Comparison of ENCODE assay signal across 1 cellular context in the genomic region with DNA sequence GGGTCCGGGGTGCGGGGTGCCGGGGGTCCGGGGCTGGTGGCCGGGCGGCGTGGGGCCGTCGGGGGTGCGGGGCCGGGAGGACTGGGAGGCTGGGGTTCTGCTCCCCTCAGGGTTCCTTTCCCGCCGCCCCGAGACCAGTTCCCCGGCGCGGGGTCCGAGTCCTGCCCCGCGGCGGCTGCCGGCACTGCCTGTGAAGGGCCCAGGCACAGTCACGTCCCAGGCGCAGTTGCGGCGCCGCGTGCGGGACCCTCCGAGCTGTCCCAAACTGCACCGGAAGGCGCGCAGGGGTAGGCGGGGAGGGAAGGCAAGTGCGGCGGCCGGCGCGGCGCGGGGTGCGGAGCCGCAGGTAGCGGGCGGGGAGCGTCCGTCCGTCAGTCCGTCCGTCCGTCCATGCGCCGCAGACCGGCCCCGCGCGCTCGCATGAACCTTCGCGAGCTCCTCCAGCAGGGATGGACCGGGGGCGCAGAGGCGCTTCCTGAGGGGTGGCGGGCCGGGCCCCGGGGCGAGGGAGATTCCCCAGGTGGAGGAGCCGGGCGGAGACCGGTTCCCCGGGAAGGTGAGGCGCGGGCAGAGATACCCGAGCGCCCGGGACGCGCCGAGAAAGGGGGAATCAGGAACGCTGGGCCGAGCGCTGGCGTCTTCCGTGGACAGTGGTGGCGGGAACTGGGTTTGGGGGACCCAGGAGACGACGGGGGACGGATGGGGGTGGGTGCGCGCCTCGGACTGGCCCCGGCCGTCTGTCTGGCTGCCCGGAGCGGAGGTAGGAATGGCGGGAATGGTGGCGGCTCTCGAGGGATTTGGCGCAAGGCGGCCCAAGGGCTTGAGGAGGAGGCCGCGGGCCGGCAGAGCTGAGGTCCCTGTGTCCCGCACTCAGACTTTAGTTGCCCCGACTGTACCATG.
TF ChIP-seq lines count a peak whose summit lies in the region.

No MANE protein-coding gene starts in this region.

TF ChIP-seq in HepG2, 621 proteins besides CTCF, POLR2A, EP300 and RAD21 (continued from another document and continues in another):
- TF ChIP-seq ZNF83 (CRISPR knock-in tag; IDR thresholded peaks at IDR 0.05; ENCODE audit: borderline replicate concordance) (0 out of 2 replicates have a peak, but pooled peaks have one; percentile 17), HNRNPK (IDR thresholded peaks at IDR 0.05; ENCODE audit: low read depth, low read length, poor library complexity, severe bottlenecking) (peak; percentile 9), ZSCAN20 (CRISPR knock-in tag; IDR thresholded peaks at IDR 0.05; ENCODE audit: borderline replicate concordance) (no peak), ZNF326 (CRISPR knock-in tag; IDR thresholded peaks at IDR 0.05; ENCODE audit: borderline replicate concordance) (no peak), ZFY (CRISPR knock-in tag; IDR thresholded peaks at IDR 0.05) (no peak; the same call in 1 of the 2 replicates), ZNF674 (CRISPR knock-in tag; IDR thresholded peaks at IDR 0.05; ENCODE audit: low read depth) (no peak), GABPB1 (CRISPR knock-in tag; IDR thresholded peaks at IDR 0.05) (peak; percentile 66; the same call in 1 of the 2 replicates), ZNF788 (CRISPR knock-in tag; IDR thresholded peaks at IDR 0.05; ENCODE audit: borderline replicate concordance) (peak; percentile 56; the same call in 1 of the 2 replicates), CHD4 (IDR thresholded peaks at IDR 0.05; ENCODE audit: borderline replicate concordance, low read length) (no peak), ZNF354B (CRISPR knock-in tag; IDR thresholded peaks at IDR 0.05) (no peak), GPN1 (CRISPR knock-in tag; IDR thresholded peaks at IDR 0.05; ENCODE audit: borderline replicate concordance) (no peak), MEIS2 (CRISPR knock-in tag; IDR thresholded peaks at IDR 0.05) (no peak), ZFP82 (CRISPR knock-in tag; IDR thresholded peaks at IDR 0.05; ENCODE audit: borderline replicate concordance) (peak; percentile 24; the same call in 1 of the 2 replicates), HCFC1 (IDR thresholded peaks at IDR 0.05; ENCODE audit: low read depth, low read length) (no peak), ZNF724P (CRISPR knock-in tag; IDR thresholded peaks at IDR 0.05; ENCODE audit: borderline replicate concordance) (peak; percentile 11; the same call in 1 of the 2 replicates), ZNF562 (CRISPR knock-in tag; IDR thresholded peaks at IDR 0.05; ENCODE audit: borderline replicate concordance) (no peak), ZBTB7B (CRISPR knock-in tag; IDR thresholded peaks at IDR 0.05) (no peak), ZNF652 (CRISPR knock-in tag; IDR thresholded peaks at IDR 0.05; ENCODE audit: borderline replicate concordance, low read depth) (no peak)
- TF ChIP-seq, protein P1, sequence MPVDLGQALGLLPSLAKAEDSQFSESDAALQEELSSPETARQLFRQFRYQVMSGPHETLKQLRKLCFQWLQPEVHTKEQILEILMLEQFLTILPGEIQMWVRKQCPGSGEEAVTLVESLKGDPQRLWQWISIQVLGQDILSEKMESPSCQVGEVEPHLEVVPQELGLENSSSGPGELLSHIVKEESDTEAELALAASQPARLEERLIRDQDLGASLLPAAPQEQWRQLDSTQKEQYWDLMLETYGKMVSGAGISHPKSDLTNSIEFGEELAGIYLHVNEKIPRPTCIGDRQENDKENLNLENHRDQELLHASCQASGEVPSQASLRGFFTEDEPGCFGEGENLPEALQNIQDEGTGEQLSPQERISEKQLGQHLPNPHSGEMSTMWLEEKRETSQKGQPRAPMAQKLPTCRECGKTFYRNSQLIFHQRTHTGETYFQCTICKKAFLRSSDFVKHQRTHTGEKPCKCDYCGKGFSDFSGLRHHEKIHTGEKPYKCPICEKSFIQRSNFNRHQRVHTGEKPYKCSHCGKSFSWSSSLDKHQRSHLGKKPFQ (CRISPR knock-in tag; IDR thresholded peaks at IDR 0.05; ENCODE audit: insufficient replicate concordance): no peak
- TF ChIP-seq, protein P2, sequence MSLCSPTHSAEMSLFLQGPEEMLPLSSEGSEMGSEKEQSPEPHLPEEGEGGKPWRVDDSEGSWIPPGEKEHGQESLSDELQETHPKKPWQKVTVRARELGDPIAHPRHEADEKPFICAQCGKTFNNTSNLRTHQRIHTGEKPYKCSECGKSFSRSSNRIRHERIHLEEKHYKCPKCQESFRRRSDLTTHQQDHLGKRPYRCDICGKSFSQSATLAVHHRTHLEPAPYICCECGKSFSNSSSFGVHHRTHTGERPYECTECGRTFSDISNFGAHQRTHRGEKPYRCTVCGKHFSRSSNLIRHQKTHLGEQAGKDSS (CRISPR knock-in tag; IDR thresholded peaks at IDR 0.05; ENCODE audit: borderline replicate concordance, low read depth): no peak
- TF ChIP-seq, protein P3, sequence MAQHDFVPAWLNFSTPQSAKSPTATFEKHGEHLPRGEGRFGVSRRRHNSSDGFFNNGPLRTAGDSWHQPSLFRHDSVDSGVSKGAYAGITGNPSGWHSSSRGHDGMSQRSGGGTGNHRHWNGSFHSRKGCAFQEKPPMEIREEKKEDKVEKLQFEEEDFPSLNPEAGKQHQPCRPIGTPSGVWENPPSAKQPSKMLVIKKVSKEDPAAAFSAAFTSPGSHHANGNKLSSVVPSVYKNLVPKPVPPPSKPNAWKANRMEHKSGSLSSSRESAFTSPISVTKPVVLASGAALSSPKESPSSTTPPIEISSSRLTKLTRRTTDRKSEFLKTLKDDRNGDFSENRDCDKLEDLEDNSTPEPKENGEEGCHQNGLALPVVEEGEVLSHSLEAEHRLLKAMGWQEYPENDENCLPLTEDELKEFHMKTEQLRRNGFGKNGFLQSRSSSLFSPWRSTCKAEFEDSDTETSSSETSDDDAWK (CRISPR knock-in tag; IDR thresholded peaks at IDR 0.05): no peak
- TF ChIP-seq, protein P4, sequence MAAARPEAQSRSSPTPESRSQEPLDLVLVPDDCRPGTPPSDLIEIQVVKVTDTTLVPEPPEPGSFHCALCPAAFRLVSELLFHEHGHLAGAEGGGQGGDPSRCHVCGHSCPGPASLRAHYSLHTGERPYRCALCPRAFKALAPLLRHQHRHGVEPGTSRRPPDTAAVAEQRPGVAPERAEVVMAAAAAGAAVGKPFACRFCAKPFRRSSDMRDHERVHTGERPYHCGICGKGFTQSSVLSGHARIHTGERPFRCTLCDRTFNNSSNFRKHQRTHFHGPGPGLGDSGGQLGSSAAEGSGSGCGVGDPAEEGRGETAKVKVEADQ (CRISPR knock-in tag; IDR thresholded peaks at IDR 0.05; ENCODE audit: borderline replicate concordance): peak; percentile 49; the same call in 1 of the 2 replicates
- TF ChIP-seq, protein P5, sequence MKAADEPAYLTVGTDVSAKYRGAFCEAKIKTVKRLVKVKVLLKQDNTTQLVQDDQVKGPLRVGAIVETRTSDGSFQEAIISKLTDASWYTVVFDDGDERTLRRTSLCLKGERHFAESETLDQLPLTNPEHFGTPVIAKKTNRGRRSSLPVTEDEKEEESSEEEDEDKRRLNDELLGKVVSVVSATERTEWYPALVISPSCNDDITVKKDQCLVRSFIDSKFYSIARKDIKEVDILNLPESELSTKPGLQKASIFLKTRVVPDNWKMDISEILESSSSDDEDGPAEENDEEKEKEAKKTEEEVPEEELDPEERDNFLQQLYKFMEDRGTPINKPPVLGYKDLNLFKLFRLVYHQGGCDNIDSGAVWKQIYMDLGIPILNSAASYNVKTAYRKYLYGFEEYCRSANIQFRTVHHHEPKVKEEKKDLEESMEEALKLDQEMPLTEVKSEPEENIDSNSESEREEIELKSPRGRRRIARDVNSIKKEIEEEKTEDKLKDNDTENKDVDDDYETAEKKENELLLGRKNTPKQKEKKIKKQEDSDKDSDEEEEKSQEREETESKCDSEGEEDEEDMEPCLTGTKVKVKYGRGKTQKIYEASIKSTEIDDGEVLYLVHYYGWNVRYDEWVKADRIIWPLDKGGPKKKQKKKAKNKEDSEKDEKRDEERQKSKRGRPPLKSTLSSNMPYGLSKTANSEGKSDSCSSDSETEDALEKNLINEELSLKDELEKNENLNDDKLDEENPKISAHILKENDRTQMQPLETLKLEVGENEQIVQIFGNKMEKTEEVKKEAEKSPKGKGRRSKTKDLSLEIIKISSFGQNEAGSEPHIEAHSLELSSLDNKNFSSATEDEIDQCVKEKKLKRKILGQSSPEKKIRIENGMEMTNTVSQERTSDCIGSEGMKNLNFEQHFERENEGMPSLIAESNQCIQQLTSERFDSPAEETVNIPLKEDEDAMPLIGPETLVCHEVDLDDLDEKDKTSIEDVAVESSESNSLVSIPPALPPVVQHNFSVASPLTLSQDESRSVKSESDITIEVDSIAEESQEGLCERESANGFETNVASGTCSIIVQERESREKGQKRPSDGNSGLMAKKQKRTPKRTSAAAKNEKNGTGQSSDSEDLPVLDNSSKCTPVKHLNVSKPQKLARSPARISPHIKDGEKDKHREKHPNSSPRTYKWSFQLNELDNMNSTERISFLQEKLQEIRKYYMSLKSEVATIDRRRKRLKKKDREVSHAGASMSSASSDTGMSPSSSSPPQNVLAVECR (CRISPR knock-in tag; IDR thresholded peaks at IDR 0.05; ENCODE audit: borderline replicate concordance): peak; percentile 46; the same call in 1 of the 2 replicates
- TF ChIP-seq, protein P6, sequence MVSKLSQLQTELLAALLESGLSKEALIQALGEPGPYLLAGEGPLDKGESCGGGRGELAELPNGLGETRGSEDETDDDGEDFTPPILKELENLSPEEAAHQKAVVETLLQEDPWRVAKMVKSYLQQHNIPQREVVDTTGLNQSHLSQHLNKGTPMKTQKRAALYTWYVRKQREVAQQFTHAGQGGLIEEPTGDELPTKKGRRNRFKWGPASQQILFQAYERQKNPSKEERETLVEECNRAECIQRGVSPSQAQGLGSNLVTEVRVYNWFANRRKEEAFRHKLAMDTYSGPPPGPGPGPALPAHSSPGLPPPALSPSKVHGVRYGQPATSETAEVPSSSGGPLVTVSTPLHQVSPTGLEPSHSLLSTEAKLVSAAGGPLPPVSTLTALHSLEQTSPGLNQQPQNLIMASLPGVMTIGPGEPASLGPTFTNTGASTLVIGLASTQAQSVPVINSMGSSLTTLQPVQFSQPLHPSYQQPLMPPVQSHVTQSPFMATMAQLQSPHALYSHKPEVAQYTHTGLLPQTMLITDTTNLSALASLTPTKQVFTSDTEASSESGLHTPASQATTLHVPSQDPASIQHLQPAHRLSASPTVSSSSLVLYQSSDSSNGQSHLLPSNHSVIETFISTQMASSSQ (IDR thresholded peaks at IDR 0.05; ENCODE audit: low read depth): no peak
- TF ChIP-seq, protein P6 (CRISPR knock-in tag; IDR thresholded peaks at IDR 0.05; ENCODE audit: borderline replicate concordance): no peak
- TF ChIP-seq, protein P7, sequence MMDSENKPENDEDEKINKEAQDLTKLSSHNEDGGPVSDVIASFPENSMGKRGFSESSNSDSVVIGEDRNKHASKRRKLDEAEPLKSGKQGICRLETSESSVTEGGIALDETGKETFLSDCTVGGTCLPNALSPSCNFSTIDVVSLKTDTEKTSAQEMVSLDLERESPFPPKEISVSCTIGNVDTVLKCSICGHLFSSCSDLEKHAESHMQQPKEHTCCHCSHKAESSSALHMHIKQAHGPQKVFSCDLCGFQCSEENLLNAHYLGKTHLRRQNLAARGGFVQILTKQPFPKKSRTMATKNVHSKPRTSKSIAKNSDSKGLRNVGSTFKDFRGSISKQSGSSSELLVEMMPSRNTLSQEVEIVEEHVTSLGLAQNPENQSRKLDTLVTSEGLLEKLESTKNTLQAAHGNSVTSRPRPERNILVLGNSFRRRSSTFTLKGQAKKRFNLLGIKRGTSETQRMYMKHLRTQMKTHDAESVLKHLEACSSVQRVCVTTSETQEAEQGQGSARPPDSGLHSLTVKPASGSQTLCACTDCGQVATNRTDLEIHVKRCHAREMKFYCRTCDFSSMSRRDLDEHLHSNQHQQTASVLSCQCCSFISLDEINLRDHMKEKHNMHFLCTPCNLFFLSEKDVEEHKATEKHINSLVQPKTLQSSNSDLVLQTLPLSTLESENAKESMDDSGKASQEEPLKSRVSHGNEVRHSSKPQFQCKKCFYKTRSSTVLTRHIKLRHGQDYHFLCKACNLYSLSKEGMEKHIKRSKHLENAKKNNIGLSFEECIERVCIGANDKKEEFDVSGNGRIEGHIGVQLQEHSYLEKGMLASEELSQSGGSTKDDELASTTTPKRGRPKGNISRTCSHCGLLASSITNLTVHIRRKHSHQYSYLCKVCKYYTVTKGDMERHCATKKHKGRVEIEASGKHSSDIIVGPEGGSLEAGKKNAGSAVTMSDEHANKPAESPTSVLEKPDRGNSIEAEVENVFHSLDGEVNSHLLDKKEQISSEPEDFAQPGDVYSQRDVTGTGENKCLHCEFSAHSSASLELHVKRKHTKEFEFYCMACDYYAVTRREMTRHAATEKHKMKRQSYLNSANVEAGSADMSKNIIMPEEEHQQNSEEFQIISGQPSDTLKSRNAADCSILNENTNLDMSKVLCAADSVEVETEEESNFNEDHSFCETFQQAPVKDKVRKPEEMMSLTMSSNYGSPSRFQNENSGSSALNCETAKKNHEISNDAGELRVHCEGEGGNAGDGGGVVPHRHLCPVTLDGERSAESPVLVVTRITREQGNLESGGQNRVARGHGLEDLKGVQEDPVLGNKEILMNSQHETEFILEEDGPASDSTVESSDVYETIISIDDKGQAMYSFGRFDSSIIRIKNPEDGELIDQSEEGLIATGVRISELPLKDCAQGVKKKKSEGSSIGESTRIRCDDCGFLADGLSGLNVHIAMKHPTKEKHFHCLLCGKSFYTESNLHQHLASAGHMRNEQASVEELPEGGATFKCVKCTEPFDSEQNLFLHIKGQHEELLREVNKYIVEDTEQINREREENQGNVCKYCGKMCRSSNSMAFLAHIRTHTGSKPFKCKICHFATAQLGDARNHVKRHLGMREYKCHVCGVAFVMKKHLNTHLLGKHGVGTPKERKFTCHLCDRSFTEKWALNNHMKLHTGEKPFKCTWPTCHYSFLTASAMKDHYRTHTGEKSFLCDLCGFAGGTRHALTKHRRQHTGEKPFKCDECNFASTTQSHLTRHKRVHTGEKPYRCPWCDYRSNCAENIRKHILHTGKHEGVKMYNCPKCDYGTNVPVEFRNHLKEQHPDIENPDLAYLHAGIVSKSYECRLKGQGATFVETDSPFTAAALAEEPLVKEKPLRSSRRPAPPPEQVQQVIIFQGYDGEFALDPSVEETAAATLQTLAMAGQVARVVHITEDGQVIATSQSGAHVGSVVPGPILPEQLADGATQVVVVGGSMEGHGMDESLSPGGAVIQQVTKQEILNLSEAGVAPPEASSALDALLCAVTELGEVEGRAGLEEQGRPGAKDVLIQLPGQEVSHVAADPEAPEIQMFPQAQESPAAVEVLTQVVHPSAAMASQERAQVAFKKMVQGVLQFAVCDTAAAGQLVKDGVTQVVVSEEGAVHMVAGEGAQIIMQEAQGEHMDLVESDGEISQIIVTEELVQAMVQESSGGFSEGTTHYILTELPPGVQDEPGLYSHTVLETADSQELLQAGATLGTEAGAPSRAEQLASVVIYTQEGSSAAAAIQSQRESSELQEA (CRISPR knock-in tag; IDR thresholded peaks at IDR 0.05; ENCODE audit: not compliant biosample characterization): peak; percentile 36
